Comparison of ENCODE assay signal across 8 cellular contexts in genomic region chr16:56658476-56658875, GRCh38.
DNase-seq lines count a peak whose midpoint lies in the region; ATAC-seq and TF ChIP-seq lines count a peak whose summit lies in the region.

No MANE protein-coding gene starts in this region.

- H3K27me3 Mint-ChIP-seq in nephron progenitor cell (ENCODE audit: low read depth, poor library complexity): peaks cover 100% of the 10 kb centered on the region

- peaks cover 21% of the 10 kb centered on the region for H3K4me1 Mint-ChIP-seq in nephron progenitor cell

- no peaks in the 10 kb centered on the region for H3K79me2 ChIP-seq in Loucy (ENCODE audit: insufficient read depth, low read length)

- H3K27ac Mint-ChIP-seq in nephron progenitor cell: no peak overlapping the region

- no peak for DNase-seq in coronary artery (ENCODE audit: low spot score)
- no peak for DNase-seq in nephron progenitor cell
- no peak for DNase-seq in NCI-H446 treated with DMSO at 0.1 percent for 48 hours (lab: John Stamatoyannopoulos, UW)
- no peak for DNase-seq in NCI-H774 (lab: John Stamatoyannopoulos, UW)

- peaks cover 0 to 10% (median 0%) of the 10 kb centered on the region in 11 experiments; a peak in 2 of 22 replicates for H4K20me1 ChIP-seq in BLaER1 treated with 17β-estradiol and CSF1 and Interleukin-3, amounts not matched to agents 10 nM and 100 nM
- no peaks in the 10 kb centered on the region for H4K20me1 ChIP-seq in Loucy (ENCODE audit: insufficient read depth, low read length, poor library complexity, severe bottlenecking)

- ATAC-seq in HG02571 (IDR thresholded peaks at IDR 0.05; ENCODE audit: unreplicated experiment) (no peak), HG03520 (IDR thresholded peaks at IDR 0.05; ENCODE audit: unreplicated experiment) (no peak)

- peak overlapping the region; percentile 95 for H2AFZ ChIP-seq in Loucy (ENCODE audit: low read length)

- H3K27me3 ChIP-seq in BLaER1 treated with 17β-estradiol and CSF1 and Interleukin-3, amounts not matched to agents 10 nM and 100 nM: peaks cover 60 to 75% (median 70%) of the 10 kb centered on the region in 11 experiments
- H3K27me3 ChIP-seq in Loucy (ENCODE audit: insufficient read depth, low read length, poor library complexity, severe bottlenecking): no peaks in the 10 kb centered on the region

- H3K9me3 ChIP-seq in BLaER1 treated with 17β-estradiol and CSF1 and Interleukin-3, amounts not matched to agents 10 nM and 100 nM (replicated peaks in 1 of 11): no peaks in the 10 kb centered on the region
- no peaks in the 10 kb centered on the region for H3K9me3 ChIP-seq in Loucy (ENCODE audit: insufficient read depth, low read depth, low read length)

- peaks cover 19 to 37% (median 29%) of the 10 kb centered on the region in 10 experiments for H3K4me1 ChIP-seq in BLaER1 treated with 17β-estradiol and CSF1 and Interleukin-3, amounts not matched to agents 10 nM and 100 nM
- H3K4me1 ChIP-seq in Loucy (ENCODE audit: insufficient read depth, low read length, poor library complexity, severe bottlenecking): peaks cover 11% of the 10 kb centered on the region

- H3K9ac ChIP-seq in BLaER1 treated with 17β-estradiol and CSF1 and Interleukin-3, amounts not matched to agents 10 nM and 100 nM: peak overlapping the region in 2 of 11 experiments; percentile 59 to 63; a peak in 1 of 22 replicates
- peak overlapping the region; percentile 57 for H3K9ac ChIP-seq in Loucy (ENCODE audit: low read depth, low read length, poor library complexity, severe bottlenecking)

- H3K4me3 ChIP-seq in BLaER1 treated with 17β-estradiol and CSF1 and Interleukin-3, amounts not matched to agents 10 nM and 100 nM: peak overlapping the region; percentile 59 to 75 (median 66); a peak in 15 of 20 replicates
- H3K4me3 ChIP-seq in Loucy (ENCODE audit: low read length, poor library complexity, severe bottlenecking) (peak overlapping the region; percentile 78), coronary artery (peak overlapping the region; percentile 74)

- peak overlapping the region; percentile 84 for H3K4me3 Mint-ChIP-seq in nephron progenitor cell

- no peak for TF ChIP-seq CTCF in Loucy (conservative IDR thresholded peaks at IDR 0.05; ENCODE audit: low read length)
- TF ChIP-seq CTCF in coronary artery (IDR thresholded peaks at IDR 0.05): no peak
- no peak for TF ChIP-seq CTCF in nephron progenitor cell (IDR thresholded peaks at IDR 0.05)

- no peak overlapping the region for H3K27ac ChIP-seq in BLaER1 treated with 17β-estradiol and CSF1 and Interleukin-3, amounts not matched to agents 10 nM and 100 nM
- peak overlapping the region in 1 of 2 donors; percentile 56 for H3K27ac ChIP-seq in coronary artery

- no peaks in the 10 kb centered on the region for H3F3A ChIP-seq in Loucy (ENCODE audit: low read depth)

- peak overlapping the region; percentile 79 to 99 (median 95) for H3K4me2 ChIP-seq in BLaER1 treated with 17β-estradiol and CSF1 and Interleukin-3, amounts not matched to agents 10 nM and 100 nM
- peak overlapping the region; percentile 86 for H3K4me2 ChIP-seq in Loucy (ENCODE audit: low read depth, low read length, poor library complexity, severe bottlenecking)

- no peaks in the 10 kb centered on the region for H3K36me3 ChIP-seq in BLaER1 treated with 17β-estradiol and CSF1 and Interleukin-3, amounts not matched to agents 10 nM and 100 nM
- no peaks in the 10 kb centered on the region for H3K36me3 ChIP-seq in Loucy (ENCODE audit: insufficient read depth, low read length)

- H3K9me3 Mint-ChIP-seq in nephron progenitor cell: no peaks in the 10 kb centered on the region

- H3K36me3 Mint-ChIP-seq in nephron progenitor cell (ENCODE audit: low read depth): no peaks in the 10 kb centered on the region

- no peaks in the 10 kb centered on the region for H3K9me2 ChIP-seq in Loucy (replicated peaks; ENCODE audit: low read depth, low read length)
